ENCODE assay signal across 8 cellular contexts in the genomic region with DNA sequence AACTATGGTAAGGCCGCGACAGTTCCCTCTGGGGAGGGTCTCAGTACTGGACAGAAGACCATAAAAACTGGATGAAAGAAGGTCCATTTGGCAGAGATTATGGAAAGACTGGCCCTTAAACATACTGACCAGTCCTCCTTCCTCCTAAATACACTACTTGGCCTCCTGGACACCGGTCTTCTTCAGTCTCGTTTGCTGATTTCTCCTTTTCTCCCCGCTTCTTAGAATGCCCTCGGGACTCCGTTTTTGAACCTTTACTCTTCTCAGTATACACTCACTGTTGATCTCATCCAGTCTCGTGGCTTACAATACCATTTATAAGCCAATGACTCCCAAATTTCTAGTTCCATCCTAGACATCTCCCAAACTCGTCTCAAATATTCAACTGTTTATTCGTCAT. TPM values are rescaled to one million over a fixed set of nuclear protein-coding genes. Genes with fewer than 3 reads are reported as not detected.
DNase-seq lines count a peak whose midpoint lies in the region; ATAC-seq, FAIRE-seq and TF ChIP-seq lines count a peak whose summit lies in the region.

No MANE protein-coding gene starts in this region.

- peaks cover 4% of the 10 kb centered on the region for H3K36me3 Mint-ChIP-seq in activated naive CD4-positive, alpha-beta T cell treated with anti-CD3 and anti-CD28 coated beads, Interleukin-2, amount 50 U/mL, for 24 hours

- H3K9me3 Mint-ChIP-seq in activated naive CD4-positive, alpha-beta T cell treated with anti-CD3 and anti-CD28 coated beads, Interleukin-2, amount 50 U/mL, for 24 hours, result no peaks in the 10 kb centered on the region

- H3K4me1 Mint-ChIP-seq in activated naive CD4-positive, alpha-beta T cell treated with anti-CD3 and anti-CD28 coated beads, Interleukin-2, amount 50 U/mL, for 24 hours, result peaks cover 19% of the 10 kb centered on the region

- peak overlapping the region; percentile 99 for H3K27ac Mint-ChIP-seq in activated naive CD4-positive, alpha-beta T cell treated with anti-CD3 and anti-CD28 coated beads, Interleukin-2, amount 50 U/mL, for 24 hours

- TF ChIP-seq CTCF in astrocyte of the spinal cord (IDR thresholded peaks at IDR 0.05; ENCODE audit: low read depth, low read length) (no peak), right lobe of liver (IDR thresholded peaks at IDR 0.05) (no peak)

- H3K4me3 ChIP-seq in astrocyte of the spinal cord (ENCODE audit: low read depth, low read length), result peak overlapping the region; percentile 87
- peak overlapping the region; percentile 69 to 86 (median 72) for H3K4me3 ChIP-seq in right lobe of liver

- no peak for TF ChIP-seq POLR2A in right lobe of liver (IDR thresholded peaks at IDR 0.05)

- WGBS in right lobe of liver (ENCODE audit: insufficient coverage, low coverage, low lambda C conversion rate, missing lambda C conversion rate), result 51% methylated on average over 8 of the region's 10 CpGs

- H3K27ac ChIP-seq in right lobe of liver, result peak overlapping the region; percentile 50 to 75 (median 65)

- in situ Hi-C loops in astrocyte of the spinal cord (cut with HindIII; ENCODE audit: low sequenced_read_pairs), result no loop called here

- intact Hi-C loops in right lobe of liver (cut with DNase I), result no loop called here

- H3K4me3 Mint-ChIP-seq in activated naive CD4-positive, alpha-beta T cell treated with anti-CD3 and anti-CD28 coated beads, Interleukin-2, amount 50 U/mL, for 24 hours, result peak overlapping the region; percentile 97

- ATAC-seq in right lobe of liver (no peak), GM21786 (IDR thresholded peaks at IDR 0.05; ENCODE audit: unreplicated experiment) (no peak)

- no peaks in the 10 kb centered on the region for H3K27me3 Mint-ChIP-seq in activated naive CD4-positive, alpha-beta T cell treated with anti-CD3 and anti-CD28 coated beads, Interleukin-2, amount 50 U/mL, for 24 hours

- DNase-seq in activated naive CD4-positive, alpha-beta T cell (lab: John Stamatoyannopoulos, UW), result no peak
- DNase-seq in astrocyte of the spinal cord (ENCODE audit: low read depth, low spot score), result no peak
- DNase-seq in right lobe of liver, result no peak
- peak; percentile 14 for DNase-seq in urothelium cell line (ENCODE audit: low spot score)
- no peak for DNase-seq in NCI-H1048 (lab: John Stamatoyannopoulos, UW)
- DNase-seq in central memory CD4-positive, alpha-beta T cell, result no peak

- H3K27me3 ChIP-seq in right lobe of liver, result no peaks in the 10 kb centered on the region

- H3K9me3 ChIP-seq in right lobe of liver, result no peaks in the 10 kb centered on the region

- peaks cover 0 to 29% (median 4%) of the 10 kb centered on the region in 4 donors for H3K4me1 ChIP-seq in right lobe of liver

- FAIRE-seq in urothelium cell line (lab: Jason Lieb, UNC), result no peak

- H3K36me3 ChIP-seq in right lobe of liver, result peaks cover 0 to 21% (median 5%) of the 10 kb centered on the region in 4 donors

RNA-seq across cellular contexts. Expression of a gene that starts 0.7 kb away (rescaled TPM):
- 10 to 100 TPM; 21.3 to 35.7 (median 28.4) TPM for total RNA-seq in right lobe of liver

RNA-seq across cellular contexts. Expression of a gene that starts 26.3 kb away (rescaled TPM):
- total RNA-seq in right lobe of liver, result 10 to 100 TPM in 1 of 6 experiments, 1 to 10 TPM in 5; 1.7 to 12.1 (median 3.3) TPM

RNA-seq across cellular contexts. Expression of a gene that starts 41.2 kb away (rescaled TPM):
- under 1 TPM; 0.12 to 0.37 (median 0.18) TPM for total RNA-seq in right lobe of liver

RNA-seq across cellular contexts. Expression of a gene that starts 42.7 kb away (rescaled TPM):
- not detected for total RNA-seq in right lobe of liver

RNA-seq across cellular contexts. Expression of a gene that starts 47.4 kb away (rescaled TPM):
- not detected for total RNA-seq in right lobe of liver
